ENCODE assay signal across 8 cellular contexts in genomic region chr16:75108792-75109731, GRCh38. TPM values are rescaled to one million over a fixed set of nuclear protein-coding genes. Genes with fewer than 3 reads are reported as not detected.
DNase-seq lines count a peak whose midpoint lies in the region; ATAC-seq, FAIRE-seq and TF ChIP-seq lines count a peak whose summit lies in the region.

No MANE protein-coding gene starts in this region.

- H3K36me3 ChIP-seq in MG63 (no peaks in the 10 kb centered on the region), mammary epithelial cell (ENCODE audit: insufficient read depth, low read length) (no peaks in the 10 kb centered on the region)

- H3K4me3 ChIP-seq in MG63: no peak overlapping the region
- peak overlapping the region in 2 of 3 experiments; percentile 19 to 31 for H3K4me3 ChIP-seq in mammary epithelial cell (replicated peaks in 1 of 3; ENCODE audit: insufficient read depth in 1 of 3, low read depth in 2 of 3, low read length in 3 of 3)

- H3K9me3 ChIP-seq in MG63 (no peaks in the 10 kb centered on the region), mammary epithelial cell (replicated peaks; ENCODE audit: insufficient read depth, low read length) (no peaks in the 10 kb centered on the region)

- H3K27me3 ChIP-seq in MG63 (no peaks in the 10 kb centered on the region), mammary epithelial cell (ENCODE audit: insufficient read depth, low read length) (no peaks in the 10 kb centered on the region)

- intact Hi-C loops in mammary epithelial cell (cut with micrococcal nuclease): no loop called here

- TF ChIP-seq CTCF in mammary epithelial cell (conservative IDR thresholded peaks at IDR 0.05 in 1 of 2, IDR thresholded peaks at IDR 0.05 in 1 of 2; ENCODE audit: extremely low read depth in 1 of 2, insufficient read depth in 1 of 2, low read depth in 1 of 2, low read length in 2 of 2): no peak

- H3K27ac ChIP-seq in mammary epithelial cell (ENCODE audit: insufficient read depth, low read depth, low read length): peak overlapping the region; percentile 73

- no TSS peak for BruUV-seq in mammary epithelial cell (replicated peaks; lab: Mats Ljungman, UMichigan)

- ATAC-seq in HG03159 (IDR thresholded peaks at IDR 0.05; ENCODE audit: unreplicated experiment): no peak
- ATAC-seq in HG03342 (IDR thresholded peaks at IDR 0.05; ENCODE audit: unreplicated experiment): no peak

- H4K20me1 ChIP-seq in mammary epithelial cell (ENCODE audit: insufficient read depth, low read length): no peaks in the 10 kb centered on the region

- CTCF ChIA-PET in mammary epithelial cell (lab: Charles Lee; ENCODE audit: low non-redundant PET): interaction anchor here (0.6 to 3.5 kb wide), 3 partner anchors 110 to 818 kb away, joined by 3 to 43 read pairs (median 4); partner anchors contain the start of gene ZNRF1

- H3K79me2 ChIP-seq in mammary epithelial cell (ENCODE audit: insufficient read depth, low read length): no peaks in the 10 kb centered on the region

- no peak for TF ChIP-seq POLR2A in GM12892 (IDR thresholded peaks at IDR 0.05; ENCODE audit: low read depth, low read length)

- in situ Hi-C loops in mammary epithelial cell (cut with MboI; ENCODE audit: low sequenced_read_pairs in 2 of 2): loop anchor here (5.0 to 25.0 kb wide), 3 partner anchors 107 to 397 kb away; partner anchors contain the start of genes MLKL (in 1 of the 2) and ZNRF1 (in 1 of the 2)

- H3K9ac ChIP-seq in mammary epithelial cell (ENCODE audit: insufficient read depth, low read length): peak overlapping the region; percentile 44

- no peak for DNase-seq in GM12892 (ENCODE audit: insufficient read length)
- DNase-seq in MG63: peak; percentile 96
- peak; percentile 42 for DNase-seq in activated CD4-positive, CD25-positive, alpha-beta regulatory T cell treated with anti-CD3 and anti-CD28 coated beads, Interleukin-2, amount 50 U/mL, for 16 hours (ENCODE audit: low read depth, low spot score)
- DNase-seq in mammary epithelial cell: peak; percentile 100
- DNase-seq in left kidney (ENCODE audit: low read depth, low spot score): peak; percentile 73
- DNase-seq in stimulated activated CD4-positive, alpha-beta T cell treated with anti-CD3 and anti-CD28 coated beads, Interleukin-4, amount 100 ng/mL, for 1 hour: peak; percentile 83

- 3% methylated on average over 15 of the region's 27 CpGs for whole genome bisulfite sequencing in mammary epithelial cell (ENCODE audit: low coverage, missing lambda C conversion rate)

- peak overlapping the region; percentile 88 for H3K4me2 ChIP-seq in mammary epithelial cell (ENCODE audit: insufficient read depth, low read depth, low read length)

- peak; percentile 78 for FAIRE-seq in GM12892 (lab: Jason Lieb, UNC)

- H3K4me1 ChIP-seq in mammary epithelial cell (ENCODE audit: insufficient read depth, low read length): peaks cover 42% of the 10 kb centered on the region

- H2AFZ ChIP-seq in mammary epithelial cell (ENCODE audit: low read depth, low read length): peak overlapping the region; percentile 66

- dilution Hi-C loops in mammary epithelial cell (cut with HindIII; ENCODE audit: low sequenced_read_pairs): loop anchor here (5.0 kb wide), 1 partner anchor 92 kb away; no protein-coding TSS in a partner anchor

RNA-seq across cellular contexts. Expression of gene LDHD, which starts 7.5 kb away (rescaled TPM):
- not detected for polyA plus RNA-seq in GM12892 (2012; ENCODE audit: missing spikeins)
- total RNA-seq in MG63 (2014; rRNA removed; shearing (Covaris generic); ENCODE audit: low replicate concordance): not detected in 2 replicates
- total RNA-seq in mammary epithelial cell: 1 to 10 TPM in 1 of 2 donors, under 1 TPM in 1; 0.50 to 1.4 TPM
- polyA plus RNA-seq in mammary epithelial cell: 0.16 TPM
- not detected for polyA minus RNA-seq in mammary epithelial cell

RNA-seq across cellular contexts. Expression of gene ZFP1, which starts 39.3 kb away (rescaled TPM):
- polyA plus RNA-seq in GM12892 (2012; ENCODE audit: missing spikeins): 8.7 TPM
- total RNA-seq in MG63 (2014; rRNA removed; shearing (Covaris generic); ENCODE audit: low replicate concordance): 4.0 and 5.2 TPM in 2 replicates
- 10 to 100 TPM; 11.9 to 13.7 TPM for total RNA-seq in mammary epithelial cell
- polyA plus RNA-seq in mammary epithelial cell: 6.4 TPM
- 4.1 TPM for polyA minus RNA-seq in mammary epithelial cell
